Comparison of ENCODE assay signal across 1 cellular context in the genomic region with DNA sequence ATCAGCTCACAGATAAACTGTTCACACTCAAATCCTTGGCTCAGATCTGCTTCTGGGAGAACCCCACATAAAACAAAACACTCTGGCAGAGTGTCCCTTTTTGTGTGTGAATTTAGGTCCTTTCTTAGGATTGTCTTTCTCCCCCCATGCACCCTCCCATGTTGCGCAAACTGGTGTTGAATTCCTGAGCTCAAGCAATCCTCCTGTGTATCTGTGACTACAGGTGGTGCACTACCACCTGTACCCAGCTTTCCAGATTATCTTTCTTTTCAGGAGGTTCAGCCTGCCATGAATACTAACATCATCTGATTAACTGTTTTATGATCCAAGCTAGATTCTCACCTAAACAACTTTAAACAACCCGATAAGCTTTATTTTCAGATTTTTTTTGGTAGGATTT.
TF ChIP-seq lines count a peak whose summit lies in the region.

No MANE protein-coding gene starts in this region.

TF ChIP-seq in H1, 55 proteins besides CTCF, POLR2A, EP300 and RAD21:
- no peak for TF ChIP-seq SUZ12 (IDR thresholded peaks at IDR 0.05; ENCODE audit: low read length)
- TF ChIP-seq GABPA (IDR thresholded peaks at IDR 0.05; ENCODE audit: borderline replicate concordance, insufficient read depth, low read length): no peak
- peak; percentile 91 for TF ChIP-seq CEBPB (IDR thresholded peaks at IDR 0.05; ENCODE audit: low read depth, low read length)
- TF ChIP-seq RBBP5 (IDR thresholded peaks at IDR 0.05; ENCODE audit: borderline replicate concordance, low read depth, low read length): no peak
